ENCODE assay signal across 23 cellular contexts in genomic region chr14:102445641-102446040, GRCh38.
"Had no signal": no experiment of that assay in that cellular context is flagged by ENCODE, and none has a peak within 500 bp of the region (broad histone marks: within the 10 kb centered on the region; RNA-seq: fewer than 3 reads in every experiment).

No MANE protein-coding gene starts in this region.

- H3K27ac ChIP-seq: left lung, neutrophil, parathyroid adenoma, right lobe of liver, stomach, thoracic aorta, transverse colon, upper lobe of right lung, uterus had no signal

- H3K27me3 ChIP-seq: left lung, neutrophil, right lobe of liver, stomach, transverse colon, upper lobe of right lung, uterus had no signal

- H3K4me3 ChIP-seq: left lung, mucosa of descending colon, right lobe of liver, smooth muscle cell, stomach, thoracic aorta, transverse colon, upper lobe of right lung, uterus had no signal

- DNase-seq: cortex of kidney; effector CD4-positive, alpha-beta T cell; kidney; left cardiac atrium; left lung; mesenchymal stem cell; mucosa of descending colon; naive B cell; stimulated activated CD4-positive, alpha-beta T cell treated with anti-CD3 and anti-CD28 coated beads, Interleukin-12 subunit alpha, Interleukin-12 subunit beta, amount 100 ng/mL, for 4 hours; stimulated activated CD4-positive, alpha-beta T cell treated with anti-CD3 and anti-CD28 coated beads, Interleukin-2, amount 100 ng/mL, for 24 hours; stimulated activated CD4-positive, alpha-beta T cell treated with anti-CD3 and anti-CD28 coated beads, Interleukin-4, amount 100 ng/mL, for 24 hours; stimulated activated naive CD4-positive, alpha-beta T cell treated with Interleukin-2 at 50 U/mL for 16 hours; stomach; transverse colon; upper lobe of right lung; uterus had no signal

- ATAC-seq: left cardiac atrium; left lung; mucosa of descending colon; natural killer cell treated with Interleukin-12 subunit alpha and Interleukin-12 subunit beta and Interleukin-15 and Interleukin-18, amount 100 ng/mL, for 72 hours; right lobe of liver; stimulated activated effector memory CD8-positive, alpha-beta T cell treated with anti-CD3 and anti-CD28 coated beads, Interleukin-12 subunit alpha, Interleukin-12 subunit beta, amount 100 ng/mL, for 72 hours had no signal
